In genomic region chr1:241849345-241849695, GRCh38 we compare ENCODE assay signal across 1 cellular context.
TF ChIP-seq lines count a peak whose summit lies in the region.

No MANE protein-coding gene starts in this region.

TF ChIP-seq in K562, 482 proteins besides CTCF, POLR2A, EP300 and RAD21 (continued from another document):
- TF ChIP-seq ZNF511 (CRISPR knock-in tag; IDR thresholded peaks at IDR 0.05) (no peak), ZNF449 (CRISPR knock-in tag; IDR thresholded peaks at IDR 0.05) (no peak), SMAD2 (IDR thresholded peaks at IDR 0.05; ENCODE audit: low read depth, low read length) (no peak), ID3 (CRISPR knock-in tag; IDR thresholded peaks at IDR 0.05) (no peak), ID3 (tag; IDR thresholded peaks at IDR 0.05) (no peak), ZNF398 (CRISPR knock-in tag; IDR thresholded peaks at IDR 0.05) (no peak), THRA (IDR thresholded peaks at IDR 0.05) (no peak), FOSL1 (tag; conservative IDR thresholded peaks at IDR 0.05) (no peak), NRF1 (conservative IDR thresholded peaks at IDR 0.05 in 1 of 2, IDR thresholded peaks at IDR 0.05 in 1 of 2) (no peak), BHLHE40 (IDR thresholded peaks at IDR 0.05; ENCODE audit: low read length) (no peak)
TF ChIP-seq in K562: peak in this region for 0.
